1 cellular context compared by ENCODE assay signal in genomic region chr22:42562282-42562681, GRCh38.
TF ChIP-seq lines count a peak whose summit lies in the region.

No MANE protein-coding gene starts in this region.

TF ChIP-seq in HepG2, 621 proteins besides CTCF, POLR2A, EP300 and RAD21 (continued from another document and continues in another):
- TF ChIP-seq HNF1B (CRISPR knock-in tag; IDR thresholded peaks at IDR 0.05): 0 out of 2 replicates have a peak, but pooled peaks have one; percentile 18
- no peak for TF ChIP-seq MAFK (conservative IDR thresholded peaks at IDR 0.05 in 1 of 2, IDR thresholded peaks at IDR 0.05 in 1 of 2; ENCODE audit: low read length in 2 of 2)
- 0 out of 2 replicates have a peak, but pooled peaks have one; percentile 41 for TF ChIP-seq NR2F6 (IDR thresholded peaks at IDR 0.05)
- peak; percentile 60 for TF ChIP-seq NR2F6 (CRISPR knock-in tag; IDR thresholded peaks at IDR 0.05)
- TF ChIP-seq KAT7 (CRISPR knock-in tag; IDR thresholded peaks at IDR 0.05; ENCODE audit: borderline replicate concordance): no peak
- TF ChIP-seq HNF4G (IDR thresholded peaks at IDR 0.05; ENCODE audit: borderline replicate concordance, low read depth, low read length): peak; percentile 69; the same call in 1 of the 2 replicates
- TF ChIP-seq HNF4G (CRISPR knock-in tag; IDR thresholded peaks at IDR 0.05; ENCODE audit: borderline replicate concordance, low read depth): no peak; the same call in 1 of the 2 replicates
- peak; percentile 82 for TF ChIP-seq HNF4A (CRISPR knock-in tag; IDR thresholded peaks at IDR 0.05)
- 0 out of 2 replicates have a peak, but pooled peaks have one; percentile 57 for TF ChIP-seq SMAD1 (CRISPR knock-in tag; IDR thresholded peaks at IDR 0.05; ENCODE audit: borderline replicate concordance, low read depth)
- TF ChIP-seq FOXP1 (IDR thresholded peaks at IDR 0.05): no peak
- TF ChIP-seq FOXP1 (CRISPR knock-in tag; IDR thresholded peaks at IDR 0.05): 0 out of 2 replicates have a peak, but pooled peaks have one; percentile 14
- TF ChIP-seq HDAC2 (CRISPR knock-in tag; IDR thresholded peaks at IDR 0.05): peak; percentile 43; the same call in 1 of the 2 replicates
- TF ChIP-seq ZNF225 (CRISPR knock-in tag; IDR thresholded peaks at IDR 0.05): 0 out of 2 replicates have a peak, but pooled peaks have one; percentile 48
- TF ChIP-seq RARA (CRISPR knock-in tag; IDR thresholded peaks at IDR 0.05): peak; percentile 47; the same call in 1 of the 2 replicates
- TF ChIP-seq, protein P1, sequence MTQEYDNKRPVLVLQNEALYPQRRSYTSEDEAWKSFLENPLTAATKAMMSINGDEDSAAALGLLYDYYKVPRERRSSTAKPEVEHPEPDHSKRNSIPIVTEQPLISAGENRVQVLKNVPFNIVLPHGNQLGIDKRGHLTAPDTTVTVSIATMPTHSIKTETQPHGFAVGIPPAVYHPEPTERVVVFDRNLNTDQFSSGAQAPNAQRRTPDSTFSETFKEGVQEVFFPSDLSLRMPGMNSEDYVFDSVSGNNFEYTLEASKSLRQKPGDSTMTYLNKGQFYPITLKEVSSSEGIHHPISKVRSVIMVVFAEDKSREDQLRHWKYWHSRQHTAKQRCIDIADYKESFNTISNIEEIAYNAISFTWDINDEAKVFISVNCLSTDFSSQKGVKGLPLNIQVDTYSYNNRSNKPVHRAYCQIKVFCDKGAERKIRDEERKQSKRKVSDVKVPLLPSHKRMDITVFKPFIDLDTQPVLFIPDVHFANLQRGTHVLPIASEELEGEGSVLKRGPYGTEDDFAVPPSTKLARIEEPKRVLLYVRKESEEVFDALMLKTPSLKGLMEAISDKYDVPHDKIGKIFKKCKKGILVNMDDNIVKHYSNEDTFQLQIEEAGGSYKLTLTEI (CRISPR knock-in tag; conservative IDR thresholded peaks at IDR 0.05): no peak
- TF ChIP-seq NR1H2 (CRISPR knock-in tag; IDR thresholded peaks at IDR 0.05; ENCODE audit: borderline replicate concordance, low read depth): no peak
- TF ChIP-seq MZF1 (CRISPR knock-in tag; IDR thresholded peaks at IDR 0.05; ENCODE audit: borderline replicate concordance): no peak
- TF ChIP-seq SRSF4 (IDR thresholded peaks at IDR 0.05; ENCODE audit: low read depth, low read length, poor library complexity, severe bottlenecking): no peak
- no peak for TF ChIP-seq ZNF503 (CRISPR knock-in tag; IDR thresholded peaks at IDR 0.05)
- peak; percentile 51 for TF ChIP-seq PAXIP1 (CRISPR knock-in tag; conservative IDR thresholded peaks at IDR 0.05)
- no peak for TF ChIP-seq SNAPC4 (CRISPR knock-in tag; IDR thresholded peaks at IDR 0.05)
- no peak for TF ChIP-seq ZNF34 (CRISPR knock-in tag; IDR thresholded peaks at IDR 0.05; ENCODE audit: borderline replicate concordance)
- TF ChIP-seq RXRB (CRISPR knock-in tag; IDR thresholded peaks at IDR 0.05; ENCODE audit: borderline replicate concordance): peak; percentile 32; the same call in 1 of the 2 replicates
- TF ChIP-seq, protein P2, sequence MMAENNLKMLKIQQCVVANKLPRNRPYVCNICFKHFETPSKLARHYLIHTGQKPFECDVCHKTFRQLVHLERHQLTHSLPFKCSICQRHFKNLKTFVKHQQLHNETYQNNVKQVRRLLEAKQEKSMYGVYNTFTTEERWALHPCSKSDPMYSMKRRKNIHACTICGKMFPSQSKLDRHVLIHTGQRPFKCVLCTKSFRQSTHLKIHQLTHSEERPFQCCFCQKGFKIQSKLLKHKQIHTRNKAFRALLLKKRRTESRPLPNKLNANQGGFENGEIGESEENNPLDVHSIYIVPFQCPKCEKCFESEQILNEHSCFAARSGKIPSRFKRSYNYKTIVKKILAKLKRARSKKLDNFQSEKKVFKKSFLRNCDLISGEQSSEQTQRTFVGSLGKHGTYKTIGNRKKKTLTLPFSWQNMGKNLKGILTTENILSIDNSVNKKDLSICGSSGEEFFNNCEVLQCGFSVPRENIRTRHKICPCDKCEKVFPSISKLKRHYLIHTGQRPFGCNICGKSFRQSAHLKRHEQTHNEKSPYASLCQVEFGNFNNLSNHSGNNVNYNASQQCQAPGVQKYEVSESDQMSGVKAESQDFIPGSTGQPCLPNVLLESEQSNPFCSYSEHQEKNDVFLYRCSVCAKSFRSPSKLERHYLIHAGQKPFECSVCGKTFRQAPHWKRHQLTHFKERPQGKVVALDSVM (CRISPR knock-in tag; IDR thresholded peaks at IDR 0.05): no peak
- TF ChIP-seq POLR2G (IDR thresholded peaks at IDR 0.05; ENCODE audit: low read depth, low read length): 0 out of 2 replicates have a peak, but pooled peaks have one; percentile 54
- TF ChIP-seq ERF (CRISPR knock-in tag; IDR thresholded peaks at IDR 0.05): 0 out of 2 replicates have a peak, but pooled peaks have one; percentile 28
- peak; percentile 17; the same call in 1 of the 2 replicates for TF ChIP-seq NCOA2 (CRISPR knock-in tag; IDR thresholded peaks at IDR 0.05)
- TF ChIP-seq FIP1L1 (IDR thresholded peaks at IDR 0.05; ENCODE audit: borderline replicate concordance, insufficient read depth, low read depth, low read length): no peak
- no peak for TF ChIP-seq POGK (CRISPR knock-in tag; conservative IDR thresholded peaks at IDR 0.05)
- TF ChIP-seq DMAP1 (CRISPR knock-in tag; IDR thresholded peaks at IDR 0.05): no peak
- no peak for TF ChIP-seq HIVEP1 (CRISPR knock-in tag; IDR thresholded peaks at IDR 0.05)
- TF ChIP-seq, protein P3, sequence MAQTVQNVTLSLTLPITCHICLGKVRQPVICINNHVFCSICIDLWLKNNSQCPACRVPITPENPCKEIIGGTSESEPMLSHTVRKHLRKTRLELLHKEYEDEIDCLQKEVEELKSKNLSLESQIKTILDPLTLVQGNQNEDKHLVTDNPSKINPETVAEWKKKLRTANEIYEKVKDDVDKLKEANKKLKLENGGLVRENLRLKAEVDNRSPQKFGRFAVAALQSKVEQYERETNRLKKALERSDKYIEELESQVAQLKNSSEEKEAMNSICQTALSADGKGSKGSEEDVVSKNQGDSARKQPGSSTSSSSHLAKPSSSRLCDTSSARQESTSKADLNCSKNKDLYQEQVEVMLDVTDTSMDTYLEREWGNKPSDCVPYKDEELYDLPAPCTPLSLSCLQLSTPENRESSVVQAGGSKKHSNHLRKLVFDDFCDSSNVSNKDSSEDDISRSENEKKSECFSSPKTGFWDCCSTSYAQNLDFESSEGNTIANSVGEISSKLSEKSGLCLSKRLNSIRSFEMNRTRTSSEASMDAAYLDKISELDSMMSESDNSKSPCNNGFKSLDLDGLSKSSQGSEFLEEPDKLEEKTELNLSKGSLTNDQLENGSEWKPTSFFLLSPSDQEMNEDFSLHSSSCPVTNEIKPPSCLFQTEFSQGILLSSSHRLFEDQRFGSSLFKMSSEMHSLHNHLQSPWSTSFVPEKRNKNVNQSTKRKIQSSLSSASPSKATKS (CRISPR knock-in tag; IDR thresholded peaks at IDR 0.05): no peak
- TF ChIP-seq ZNF329 (CRISPR knock-in tag; IDR thresholded peaks at IDR 0.05; ENCODE audit: low read depth): no peak
- 0 out of 2 replicates have a peak, but pooled peaks have one; percentile 21 for TF ChIP-seq PHF8 (CRISPR knock-in tag; IDR thresholded peaks at IDR 0.05)
- 0 out of 2 replicates have a peak, but pooled peaks have one; percentile 21 for TF ChIP-seq POLR2AphosphoS5 (IDR thresholded peaks at IDR 0.05; ENCODE audit: low read depth, low read length)
- peak; percentile 13; the same call in 1 of the 2 replicates for TF ChIP-seq GABPB1 (CRISPR knock-in tag; IDR thresholded peaks at IDR 0.05)
- no peak for TF ChIP-seq FOXK2 (IDR thresholded peaks at IDR 0.05)
- no peak for TF ChIP-seq REPIN1 (CRISPR knock-in tag; IDR thresholded peaks at IDR 0.05; ENCODE audit: borderline replicate concordance, low read depth)
